Comparison of ENCODE assay signal across 9 cellular contexts in the genomic region with DNA sequence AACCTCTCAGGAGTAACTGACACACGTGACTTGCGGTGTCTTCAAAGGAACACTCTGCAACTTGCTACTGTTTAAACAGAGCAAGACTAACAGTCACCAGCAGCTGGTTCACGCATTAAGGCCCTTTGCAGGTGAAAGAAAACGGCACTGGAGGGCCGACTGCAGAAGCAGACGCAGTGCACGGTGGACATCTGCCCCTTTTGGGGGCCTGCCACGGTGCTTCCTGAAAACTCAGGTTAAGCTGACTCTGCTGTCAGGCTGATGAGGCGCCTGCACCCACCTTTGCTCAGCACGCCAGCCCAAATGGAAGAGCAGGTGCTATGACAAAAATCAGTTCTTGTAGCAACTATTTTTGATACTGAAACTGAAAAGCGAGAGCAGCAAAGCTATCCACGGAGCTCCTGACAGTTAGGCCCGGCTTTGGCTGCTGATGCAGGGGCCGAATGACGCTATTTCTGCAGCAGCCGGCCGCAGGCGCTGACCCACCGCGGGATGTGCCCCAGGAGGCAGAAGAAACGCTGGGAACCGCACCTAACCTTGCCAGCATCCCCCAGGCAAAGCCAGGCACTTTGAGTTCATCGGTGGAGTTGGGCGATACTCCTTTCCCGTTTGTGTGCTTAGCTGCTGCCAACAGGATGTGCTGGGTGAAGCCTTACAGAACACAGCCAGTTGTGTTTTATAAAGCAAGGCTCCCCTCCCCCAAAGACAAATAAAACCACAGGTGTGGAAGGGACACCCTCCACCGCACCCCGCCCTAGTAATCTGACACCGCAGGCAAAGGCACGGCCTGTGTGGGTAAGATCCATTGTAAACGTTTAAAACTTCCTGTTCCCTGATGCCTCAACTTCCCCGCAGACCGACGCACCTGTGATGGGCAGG. TPM values are rescaled to one million over a fixed set of nuclear protein-coding genes. Genes with fewer than 3 reads are reported as not detected.
DNase-seq lines count a peak whose midpoint lies in the region; ATAC-seq lines count a peak whose summit lies in the region.
"Had no signal": no experiment of that assay in that cellular context is flagged by ENCODE, and none has a peak within 500 bp of the region (broad histone marks: within the 10 kb centered on the region; RNA-seq: fewer than 3 reads in every experiment).

No MANE protein-coding gene starts in this region.

- H3K27me3 Mint-ChIP-seq in CD4-positive, alpha-beta memory T cell = no peaks in the 10 kb centered on the region
- H3K27me3 Mint-ChIP-seq in stimulated activated naive CD8-positive, alpha-beta T cell treated with anti-CD3 and anti-CD28 coated beads, Interleukin-15, amount 100 ng/mL, for 72 hours = peaks cover 10% of the 10 kb centered on the region

- H3K4me1 Mint-ChIP-seq in CD4-positive, alpha-beta memory T cell = peaks cover 46 to 67% (median 57%) of the 10 kb centered on the region in 4 donors
- peaks cover 79% of the 10 kb centered on the region for H3K4me1 Mint-ChIP-seq in stimulated activated naive CD8-positive, alpha-beta T cell treated with anti-CD3 and anti-CD28 coated beads, Interleukin-15, amount 100 ng/mL, for 72 hours

- no peaks in the 10 kb centered on the region for H3K27me3 ChIP-seq in CD4-positive, alpha-beta memory T cell (ENCODE audit: insufficient read depth, low read length)

- peaks cover 0 to 2% of the 10 kb centered on the region in 2 donors for H3K9me3 ChIP-seq in CD4-positive, alpha-beta memory T cell (ENCODE audit: control insufficient read depth in 1 of 2, low read length in 2 of 2)

- peaks cover 16% of the 10 kb centered on the region for H3K36me3 ChIP-seq in CD4-positive, alpha-beta memory T cell (ENCODE audit: insufficient read depth, low read length)

- intact Hi-C loops in CD4-positive, alpha-beta memory T cell (cut with micrococcal nuclease) = loop anchor here (1.0 kb wide), 4 partner anchors 21 to 70 kb away; partner anchors contain the start of genes CLPTM1L and TERT

- peak overlapping the region; percentile 86 to 97 (median 94) for H3K27ac Mint-ChIP-seq in CD4-positive, alpha-beta memory T cell
- H3K27ac Mint-ChIP-seq in stimulated activated naive CD8-positive, alpha-beta T cell treated with anti-CD3 and anti-CD28 coated beads, Interleukin-15, amount 100 ng/mL, for 72 hours = peak overlapping the region; percentile 49 to 72

- peaks cover 60% of the 10 kb centered on the region for H3K4me1 ChIP-seq in CD4-positive, alpha-beta memory T cell (ENCODE audit: insufficient read depth, low read length)

- CTCF ChIA-PET in CD4-positive, alpha-beta memory T cell (lab: Charles Lee; ENCODE audit: partially characterized antibody) = interaction anchor here (0.6 to 1.8 kb wide), 5 partner anchors 10 to 327 kb away, joined by 3 to 5 read pairs (median 4); no protein-coding TSS in a partner anchor

- peak overlapping the region; percentile 53 for H3K27ac ChIP-seq in CD4-positive, alpha-beta memory T cell (ENCODE audit: low read depth, low read length)

- peak; percentile 55 for ATAC-seq in GM19351 (IDR thresholded peaks at IDR 0.05; ENCODE audit: unreplicated experiment)
- ATAC-seq in HG03378 (IDR thresholded peaks at IDR 0.05; ENCODE audit: unreplicated experiment) = peak; percentile 54
- ATAC-seq in stimulated activated naive CD8-positive, alpha-beta T cell treated with anti-CD3 and anti-CD28 coated beads, Interleukin-15, amount 100 ng/mL, for 72 hours = peak; percentile 69

- peaks cover 0 to 8% (median 2%) of the 10 kb centered on the region in 8 donors for H3K9me3 Mint-ChIP-seq in CD4-positive, alpha-beta memory T cell
- H3K9me3 Mint-ChIP-seq in stimulated activated naive CD8-positive, alpha-beta T cell treated with anti-CD3 and anti-CD28 coated beads, Interleukin-15, amount 100 ng/mL, for 72 hours = no peaks in the 10 kb centered on the region

- peak overlapping the region; percentile 77 to 92 (median 84) for H3K4me3 Mint-ChIP-seq in CD4-positive, alpha-beta memory T cell
- H3K4me3 Mint-ChIP-seq in stimulated activated naive CD8-positive, alpha-beta T cell treated with anti-CD3 and anti-CD28 coated beads, Interleukin-15, amount 100 ng/mL, for 72 hours = peak overlapping the region; percentile 69 to 82

- DNase-seq in CD4-positive, alpha-beta memory T cell = peak; percentile 76 to 88 (median 78)
- DNase-seq in NCI-H69 (lab: John Stamatoyannopoulos, UW) (peak; percentile 99), kidney tubule cell (ENCODE audit: low spot score) (peak; percentile 67), COLO829 (ENCODE audit: low spot score) (no peak)
- DNase-seq in activated effector memory CD4-positive, alpha-beta T cell treated with Interleukin-2 at 50 U/mL for 16 hours = peak; percentile 44
- peak; percentile 45 to 47 for DNase-seq in stimulated activated naive CD8-positive, alpha-beta T cell treated with anti-CD3 and anti-CD28 coated beads, Interleukin-15, amount 100 ng/mL, for 72 hours

- peak overlapping the region; percentile 53 to 62 for H3K4me3 ChIP-seq in CD4-positive, alpha-beta memory T cell (ENCODE audit: low read length in 2 of 2)

- H3K36me3 Mint-ChIP-seq in CD4-positive, alpha-beta memory T cell = peaks cover 8 to 40% of the 10 kb centered on the region in 2 donors

- POLR2A ChIA-PET in CD4-positive, alpha-beta memory T cell (lab: Charles Lee; ENCODE audit: partially characterized antibody) = interaction anchor here (0.8 to 4.2 kb wide), 12 partner anchors 10 to 326 kb away, joined by 3 to 31 read pairs (median 6); partner anchors contain the start of genes CLPTM1L and TERT

RNA-seq across cellular contexts. Expression of gene TERT, which starts 21.1 kb away (rescaled TPM):
- not detected for total RNA-seq in CD4-positive, alpha-beta memory T cell
- under 1 TPM; 0.12 to 0.13 TPM for polyA plus RNA-seq in CD4-positive, alpha-beta memory T cell
- total RNA-seq: glomerular endothelial cell had no signal

RNA-seq across cellular contexts. Expression of gene CLPTM1L, which starts 29.0 kb away (rescaled TPM):
- 10 to 100 TPM; 86.0 to 87.4 TPM for total RNA-seq in CD4-positive, alpha-beta memory T cell
- polyA plus RNA-seq in CD4-positive, alpha-beta memory T cell = 10 to 100 TPM; 34.1 to 59.2 TPM
